In the genomic region with DNA sequence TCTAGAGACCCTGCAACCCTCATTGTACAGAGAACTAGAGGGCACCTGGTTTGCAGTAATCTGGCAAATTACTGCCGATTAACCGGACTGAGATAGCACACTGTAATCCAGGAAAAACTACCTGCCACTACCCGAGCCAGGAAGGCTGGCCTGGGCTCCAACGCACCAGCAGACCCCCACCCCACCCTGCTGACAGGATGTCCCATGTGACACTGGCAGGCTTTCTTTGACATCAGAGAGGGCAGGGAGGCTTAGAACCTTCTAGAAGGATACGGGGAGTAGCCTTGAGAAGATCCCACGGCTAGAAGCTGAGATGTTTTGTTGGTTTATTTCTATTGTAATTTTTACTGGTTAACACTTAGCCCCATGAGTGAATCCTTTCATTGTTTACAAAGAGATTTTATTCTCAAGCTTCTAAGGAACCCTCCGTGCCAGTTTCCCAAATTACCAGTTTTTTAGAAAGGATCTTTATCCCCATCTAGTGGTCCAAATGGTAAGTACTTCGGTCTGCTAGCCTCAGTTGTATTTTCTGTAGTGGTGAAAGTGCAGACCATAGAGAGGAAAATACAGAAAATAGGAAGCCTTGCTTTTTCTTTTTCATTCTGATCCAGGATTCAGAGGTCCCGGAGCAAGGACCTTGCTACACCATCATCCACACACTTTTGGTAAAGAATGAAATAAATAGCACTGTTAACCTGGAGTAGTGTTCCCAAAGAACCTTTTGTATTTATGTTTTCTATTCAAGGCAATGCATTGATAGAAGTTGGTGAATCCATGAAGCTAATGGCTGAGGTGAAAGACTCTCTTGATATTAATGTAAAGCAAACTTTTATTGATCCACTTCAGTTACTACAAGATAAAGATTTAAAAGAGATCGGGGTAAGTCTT, we compare ENCODE assay signal across 8 cellular contexts.
DNase-seq lines count a peak whose midpoint lies in the region; ATAC-seq and TF ChIP-seq lines count a peak whose summit lies in the region.

No MANE protein-coding gene starts in this region.

- no peak overlapping the region for H3K9ac ChIP-seq in Karpas-422 (ENCODE audit: low read length)

- no peaks in the 10 kb centered on the region for H3K4me1 ChIP-seq in CD8-positive, alpha-beta T cell (ENCODE audit: insufficient read depth, low read length)
- H3K4me1 ChIP-seq in Karpas-422 (ENCODE audit: low read length) (no peaks in the 10 kb centered on the region), lower lobe of right lung (no peaks in the 10 kb centered on the region)

- CTCF ChIA-PET in CD8-positive, alpha-beta T cell (lab: Charles Lee), result interaction anchor here (2.0 to 2.4 kb wide), 2 partner anchors 10 to 13 kb away, joined by 6 to 8 read pairs; no protein-coding TSS in a partner anchor
- CTCF ChIA-PET in MCF 10A (lab: Yijun Ruan, JAX), result interaction anchor here (0.6 to 3.7 kb wide), 22 partner anchors 9 to 814 kb away, joined by 3 to 18 read pairs (median 4); a partner anchor contains a TSS

- no peak overlapping the region for H3K27ac Mint-ChIP-seq in CD8-positive, alpha-beta T cell
- H3K27ac Mint-ChIP-seq in MCF 10A (ENCODE audit: low read depth, unreplicated experiment), result no peak overlapping the region

- no peaks in the 10 kb centered on the region for H3K9me3 ChIP-seq in CD8-positive, alpha-beta T cell (ENCODE audit: low read length)
- no peaks in the 10 kb centered on the region for H3K9me3 ChIP-seq in Karpas-422 (ENCODE audit: low read length)
- H3K9me3 ChIP-seq in lower lobe of right lung, result no peaks in the 10 kb centered on the region

- no TSS peak for BruUV-seq in MCF 10A (replicated peaks; lab: Mats Ljungman, UMichigan)

- no peak overlapping the region for H3K4me2 ChIP-seq in Karpas-422 (ENCODE audit: low read depth, low read length, poor library complexity, severe bottlenecking)

- H3K9me2 ChIP-seq in Karpas-422 (replicated peaks; ENCODE audit: insufficient read depth, low read length), result no peaks in the 10 kb centered on the region

- no peak overlapping the region for H2AFZ ChIP-seq in Karpas-422 (ENCODE audit: low read length)

- no peaks in the 10 kb centered on the region for H3K9me3 Mint-ChIP-seq in CD8-positive, alpha-beta T cell
- no peaks in the 10 kb centered on the region for H3K9me3 Mint-ChIP-seq in MCF 10A (ENCODE audit: unreplicated experiment)

- no peaks in the 10 kb centered on the region for H3K79me2 ChIP-seq in Karpas-422 (ENCODE audit: low read length)

- no peak overlapping the region for H3K4me3 ChIP-seq in CD8-positive, alpha-beta T cell (ENCODE audit: low read depth, low read length)
- H3K4me3 ChIP-seq in Karpas-422 (ENCODE audit: low read length) (no peak overlapping the region), lower lobe of right lung (no peak overlapping the region)

- intact Hi-C loops in CD8-positive, alpha-beta T cell (cut with DNase I, micrococcal nuclease), result no loop called here
- intact Hi-C loops in MCF 10A (cut with micrococcal nuclease), result loop anchor here (1.0 to 2.0 kb wide), 2 partner anchors 175 to 463 kb away; no protein-coding TSS in a partner anchor
- intact Hi-C loops in lower lobe of right lung (cut with DNase I), result no loop called here

- no peak overlapping the region for H3K27ac ChIP-seq in CD8-positive, alpha-beta T cell (ENCODE audit: low read depth, low read length)
- H3K27ac ChIP-seq in Karpas-422 (ENCODE audit: low read length), result no peak overlapping the region
- H3K27ac ChIP-seq in lower lobe of right lung, result no peak overlapping the region

- POLR2A ChIA-PET in CD8-positive, alpha-beta T cell (lab: Charles Lee), result no interaction called here
- POLR2A ChIA-PET in MCF 10A (lab: Yijun Ruan, JAX), result no interaction called here

- no peaks in the 10 kb centered on the region for H3K27me3 Mint-ChIP-seq in CD8-positive, alpha-beta T cell (ENCODE audit: low read depth)
- H3K27me3 Mint-ChIP-seq in MCF 10A (ENCODE audit: insufficient read depth, unreplicated experiment), result no peaks in the 10 kb centered on the region

- no peaks in the 10 kb centered on the region for H4K20me1 ChIP-seq in Karpas-422 (ENCODE audit: insufficient read depth, low read depth, low read length)

- H3K36me3 Mint-ChIP-seq in CD8-positive, alpha-beta T cell, result no peaks in the 10 kb centered on the region
- no peaks in the 10 kb centered on the region for H3K36me3 Mint-ChIP-seq in MCF 10A (ENCODE audit: insufficient read depth, unreplicated experiment)

- peak; percentile 37 for TF ChIP-seq CTCF in CD8-positive, alpha-beta T cell (IDR thresholded peaks at IDR 0.05)
- TF ChIP-seq CTCF in MCF 10A (IDR thresholded peaks at IDR 0.05; ENCODE audit: unreplicated experiment), result peak; percentile 64
- peak; percentile 57 for TF ChIP-seq CTCF in lower lobe of right lung (IDR thresholded peaks at IDR 0.05)

- no peak for DNase-seq in CD8-positive, alpha-beta T cell
- DNase-seq in Karpas-422 (peak; percentile 68), MCF 10A (ENCODE audit: unreplicated experiment) (peak; percentile 43), lower lobe of right lung (no peak)
- no peak for DNase-seq in activated CD8-positive, alpha-beta memory T cell treated with anti-CD3 and anti-CD28 coated beads, Interleukin-2, amount 50 U/mL, for 4 hours

- H3K4me3 Mint-ChIP-seq in CD8-positive, alpha-beta T cell, result no peak overlapping the region
- H3K4me3 Mint-ChIP-seq in MCF 10A (ENCODE audit: unreplicated experiment), result no peak overlapping the region

- H3K27me3 ChIP-seq in CD8-positive, alpha-beta T cell (ENCODE audit: insufficient read depth, low read length), result no peaks in the 10 kb centered on the region
- H3K27me3 ChIP-seq in Karpas-422 (ENCODE audit: low read length) (no peaks in the 10 kb centered on the region), lower lobe of right lung (ENCODE audit: low read depth) (no peaks in the 10 kb centered on the region)

- no peaks in the 10 kb centered on the region for H3K4me1 Mint-ChIP-seq in CD8-positive, alpha-beta T cell (ENCODE audit: low read depth)
- H3K4me1 Mint-ChIP-seq in MCF 10A (ENCODE audit: insufficient read depth, unreplicated experiment), result peaks cover 7% of the 10 kb centered on the region

- no peak for ATAC-seq in CD8-positive, alpha-beta T cell
- ATAC-seq in lower lobe of right lung (no peak), HG02840 (IDR thresholded peaks at IDR 0.05; ENCODE audit: low FRiP score, unreplicated experiment) (no peak), GM21367 (IDR thresholded peaks at IDR 0.05; ENCODE audit: unreplicated experiment) (no peak), GM18502 (IDR thresholded peaks at IDR 0.05; ENCODE audit: poor library complexity, unreplicated experiment) (no peak)

- H3K36me3 ChIP-seq in CD8-positive, alpha-beta T cell (ENCODE audit: insufficient read depth, low read length), result no peaks in the 10 kb centered on the region
- no peaks in the 10 kb centered on the region for H3K36me3 ChIP-seq in Karpas-422 (ENCODE audit: insufficient read depth, low read length)
- H3K36me3 ChIP-seq in lower lobe of right lung, result no peaks in the 10 kb centered on the region

Comparison
In these comparisons a context has a peak if more than half of its experiments do, and no peak if none do; other contexts are left out.
1. DNase-seq: peak in Karpas-422 (single experiment) and MCF 10A (single experiment); none in CD8-positive, alpha-beta T cell (0 of 7), lower lobe of right lung (single experiment) and activated CD8-positive, alpha-beta memory T cell treated with anti-CD3 and anti-CD28 coated beads, Interleukin-2, amount 50 U/mL, for 4 hours (single experiment).
2. Peak in every context shown above with its lines, with median percentiles within 50 percentile points of each other: CTCF ChIP-seq.